Comparison of ENCODE assay signal across 7 cellular contexts in the genomic region with DNA sequence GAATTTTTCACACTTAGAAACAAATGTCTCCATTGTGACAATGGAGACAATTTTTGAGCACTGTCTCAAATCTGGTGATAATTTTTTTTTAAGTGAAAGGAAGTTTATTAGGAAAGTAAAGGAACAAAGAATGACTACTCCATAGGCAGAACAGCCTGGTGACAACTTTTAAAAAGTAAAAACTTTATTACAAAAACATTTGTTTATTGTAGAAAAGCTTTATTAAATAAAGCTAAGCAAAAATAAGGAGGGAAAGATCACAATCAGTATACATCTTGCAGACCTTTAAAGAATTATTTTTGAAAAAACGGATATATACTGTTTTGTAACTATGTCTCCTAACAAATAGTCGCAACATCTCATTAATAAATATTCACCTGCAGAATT. TPM values are rescaled to one million over a fixed set of nuclear protein-coding genes. Genes with fewer than 3 reads are reported as not detected.
DNase-seq lines count a peak whose midpoint lies in the region; ATAC-seq and TF ChIP-seq lines count a peak whose summit lies in the region.

No MANE protein-coding gene starts in this region.

- H3K4me3 ChIP-seq in HEK293 (ENCODE audit: low read depth, low read length): peak overlapping the region; percentile 61
- H3K4me3 ChIP-seq in iPS-15b (ENCODE audit: low read depth, low read length): peak overlapping the region; percentile 87

- H3K27ac Mint-ChIP-seq in activated CD8-positive, alpha-beta T cell treated with anti-CD3 and anti-CD28 coated beads, Interleukin-2, amount 10 ng/mL, durations not matched to agents 7 days and 5 days: peak overlapping the region; percentile 97
- peak overlapping the region; percentile 94 for H3K27ac Mint-ChIP-seq in stimulated activated memory B cell treated with anti-CD40 and anti-IgM and Interleukin-4, amounts not matched to agents 10 μg/mL and 1 μg/mL and 100 μg/mL, for 72 hours

- no peak for TF ChIP-seq CTCF in HEK293 (tag by site-specific recombination; IDR thresholded peaks at IDR 0.05)

- H3K27ac ChIP-seq in HEK293 (ENCODE audit: extremely low read depth, low read depth, low read length): no peak overlapping the region

- H3K9ac ChIP-seq in iPS-15b (ENCODE audit: low read depth, low read length): peak overlapping the region; percentile 61

- no peaks in the 10 kb centered on the region for H3K27me3 Mint-ChIP-seq in activated CD8-positive, alpha-beta T cell treated with anti-CD3 and anti-CD28 coated beads, Interleukin-2, amount 10 ng/mL, durations not matched to agents 7 days and 5 days (ENCODE audit: low read depth)
- no peaks in the 10 kb centered on the region for H3K27me3 Mint-ChIP-seq in stimulated activated memory B cell treated with anti-CD40 and anti-IgM and Interleukin-4, amounts not matched to agents 10 μg/mL and 1 μg/mL and 100 μg/mL, for 72 hours

- H3K4me1 Mint-ChIP-seq in activated CD8-positive, alpha-beta T cell treated with anti-CD3 and anti-CD28 coated beads, Interleukin-2, amount 10 ng/mL, durations not matched to agents 7 days and 5 days (ENCODE audit: low read depth): peaks cover 39% of the 10 kb centered on the region
- H3K4me1 Mint-ChIP-seq in stimulated activated memory B cell treated with anti-CD40 and anti-IgM and Interleukin-4, amounts not matched to agents 10 μg/mL and 1 μg/mL and 100 μg/mL, for 72 hours: peaks cover 30% of the 10 kb centered on the region

- H3K36me3 Mint-ChIP-seq in activated CD8-positive, alpha-beta T cell treated with anti-CD3 and anti-CD28 coated beads, Interleukin-2, amount 10 ng/mL, durations not matched to agents 7 days and 5 days (ENCODE audit: low read depth): peaks cover 16% of the 10 kb centered on the region
- H3K36me3 Mint-ChIP-seq in stimulated activated memory B cell treated with anti-CD40 and anti-IgM and Interleukin-4, amounts not matched to agents 10 μg/mL and 1 μg/mL and 100 μg/mL, for 72 hours: no peaks in the 10 kb centered on the region

- POLR2A ChIA-PET in HEK293 (lab: Yijun Ruan, JAX): no interaction called here
- POLR2A ChIA-PET in activated CD8-positive, alpha-beta T cell treated with anti-CD3 and anti-CD28 coated beads, Interleukin-2, amount 10 ng/mL, durations not matched to agents 7 days and 5 days (lab: Charles Lee): no interaction called here

- H3K9me3 ChIP-seq in HEK293 (ENCODE audit: control insufficient read depth, insufficient read depth, low read depth, low read length): no peaks in the 10 kb centered on the region
- H3K9me3 ChIP-seq in iPS-15b (ENCODE audit: control insufficient read depth, insufficient read depth, low read length): no peaks in the 10 kb centered on the region

- no peak for DNase-seq in activated CD8-positive, alpha-beta T cell treated with anti-CD3 and anti-CD28 coated beads, Interleukin-2, amount 10 ng/mL, durations not matched to agents 7 days and 5 days
- no peak for DNase-seq in NCI-H1048 (lab: John Stamatoyannopoulos, UW)
- no peak for DNase-seq in AML-193 (lab: John Stamatoyannopoulos, UW)

- peaks cover 6% of the 10 kb centered on the region for H3K27me3 ChIP-seq in iPS-15b (ENCODE audit: control insufficient read depth, insufficient read depth, low read length)

- H3K36me3 ChIP-seq in HEK293 (ENCODE audit: control insufficient read depth in 2 of 2, insufficient read depth in 1 of 2, low read length in 2 of 2) (peaks cover 0 to 13% of the 10 kb centered on the region in 2 experiments; a peak in 1 of 3 replicates), iPS-15b (ENCODE audit: control insufficient read depth, insufficient read depth, low read length) (no peaks in the 10 kb centered on the region)

- no peaks in the 10 kb centered on the region for H3K9me3 Mint-ChIP-seq in activated CD8-positive, alpha-beta T cell treated with anti-CD3 and anti-CD28 coated beads, Interleukin-2, amount 10 ng/mL, durations not matched to agents 7 days and 5 days (ENCODE audit: insufficient read depth)
- no peaks in the 10 kb centered on the region for H3K9me3 Mint-ChIP-seq in stimulated activated memory B cell treated with anti-CD40 and anti-IgM and Interleukin-4, amounts not matched to agents 10 μg/mL and 1 μg/mL and 100 μg/mL, for 72 hours

- H3K4me3 Mint-ChIP-seq in activated CD8-positive, alpha-beta T cell treated with anti-CD3 and anti-CD28 coated beads, Interleukin-2, amount 10 ng/mL, durations not matched to agents 7 days and 5 days: peak overlapping the region; percentile 93
- H3K4me3 Mint-ChIP-seq in stimulated activated memory B cell treated with anti-CD40 and anti-IgM and Interleukin-4, amounts not matched to agents 10 μg/mL and 1 μg/mL and 100 μg/mL, for 72 hours: peak overlapping the region; percentile 85

- H3K4me1 ChIP-seq in HEK293 (ENCODE audit: control insufficient read depth, insufficient read depth, low read length): no peaks in the 10 kb centered on the region
- peaks cover 9% of the 10 kb centered on the region for H3K4me1 ChIP-seq in iPS-15b (ENCODE audit: control insufficient read depth, insufficient read depth, low read length)

- CTCF ChIA-PET in HEK293 (lab: Yijun Ruan, JAX): interaction anchor here (1.0 kb wide), 1 partner anchor 15 kb away, joined by 3 read pairs; no protein-coding TSS in a partner anchor
- CTCF ChIA-PET in activated CD8-positive, alpha-beta T cell treated with anti-CD3 and anti-CD28 coated beads, Interleukin-2, amount 10 ng/mL, durations not matched to agents 7 days and 5 days (lab: Charles Lee): interaction anchor here (0.8 kb wide), 1 partner anchor 10 kb away, joined by 3 read pairs; no protein-coding TSS in a partner anchor

- ATAC-seq in activated CD8-positive, alpha-beta T cell treated with anti-CD3 and anti-CD28 coated beads, Interleukin-2, amount 10 ng/mL, durations not matched to agents 7 days and 5 days: no peak
- ATAC-seq in stimulated activated memory B cell treated with anti-CD40 and anti-IgM and Interleukin-4, amounts not matched to agents 10 μg/mL and 1 μg/mL and 100 μg/mL, for 72 hours: no peak
- no peak for ATAC-seq in HG03354 (IDR thresholded peaks at IDR 0.05; ENCODE audit: poor library complexity, severe bottlenecking, unreplicated experiment)

TF ChIP-seq in HEK293, 187 proteins besides CTCF, POLR2A, EP300 and RAD21:
- TF ChIP-seq GLIS2 (tag by site-specific recombination; IDR thresholded peaks at IDR 0.05) (no peak), ZNF521 (tag by site-specific recombination; IDR thresholded peaks at IDR 0.05) (no peak), ZNF24 (tag by site-specific recombination; IDR thresholded peaks at IDR 0.05) (no peak), ZNF2 (tag by site-specific recombination; IDR thresholded peaks at IDR 0.05) (no peak), GLIS1 (tag by site-specific recombination; IDR thresholded peaks at IDR 0.05) (no peak), ZNF548 (tag by site-specific recombination; IDR thresholded peaks at IDR 0.05) (no peak), ZSCAN23 (tag by site-specific recombination; IDR thresholded peaks at IDR 0.05) (no peak), ZNF169 (tag by site-specific recombination; IDR thresholded peaks at IDR 0.05) (no peak)
- TF ChIP-seq, protein P1, sequence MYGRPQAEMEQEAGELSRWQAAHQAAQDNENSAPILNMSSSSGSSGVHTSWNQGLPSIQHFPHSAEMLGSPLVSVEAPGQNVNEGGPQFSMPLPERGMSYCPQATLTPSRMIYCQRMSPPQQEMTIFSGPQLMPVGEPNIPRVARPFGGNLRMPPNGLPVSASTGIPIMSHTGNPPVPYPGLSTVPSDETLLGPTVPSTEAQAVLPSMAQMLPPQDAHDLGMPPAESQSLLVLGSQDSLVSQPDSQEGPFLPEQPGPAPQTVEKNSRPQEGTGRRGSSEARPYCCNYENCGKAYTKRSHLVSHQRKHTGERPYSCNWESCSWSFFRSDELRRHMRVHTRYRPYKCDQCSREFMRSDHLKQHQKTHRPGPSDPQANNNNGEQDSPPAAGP (tag by site-specific recombination; IDR thresholded peaks at IDR 0.05): no peak

RNA-seq across cellular contexts. Expression of a gene that starts 0.7 kb away (rescaled TPM):
- total RNA-seq in activated CD8-positive, alpha-beta T cell treated with anti-CD3 and anti-CD28 coated beads, Interleukin-2, amount 10 ng/mL, durations not matched to agents 7 days and 5 days: 10 to 100 TPM; 13.0 to 14.5 TPM

RNA-seq across cellular contexts. Expression of a gene that starts 6.0 kb away (rescaled TPM):
- total RNA-seq in activated CD8-positive, alpha-beta T cell treated with anti-CD3 and anti-CD28 coated beads, Interleukin-2, amount 10 ng/mL, durations not matched to agents 7 days and 5 days: 10 to 100 TPM; 64.3 to 65.6 TPM
